8 cellular contexts compared by ENCODE assay signal in the genomic region with DNA sequence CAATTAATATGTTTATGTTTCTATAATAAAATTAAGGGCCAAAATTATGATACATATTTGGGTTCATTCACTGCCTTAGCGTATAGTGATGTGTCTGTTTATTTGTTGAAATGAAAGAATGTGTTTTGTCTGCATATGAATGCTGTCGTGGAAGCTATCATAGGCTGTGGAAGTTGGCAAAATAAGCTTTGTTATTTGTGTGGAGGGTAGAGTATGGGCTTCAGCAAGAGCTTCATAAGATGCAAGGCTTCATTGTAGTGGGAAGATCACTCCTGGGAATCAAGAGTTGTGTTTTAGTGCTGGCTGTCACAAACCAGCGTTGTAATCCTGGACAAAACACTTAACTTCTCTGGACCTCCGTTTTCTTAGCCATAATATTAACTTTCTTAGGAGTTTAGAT. TPM values are rescaled to one million over a fixed set of nuclear protein-coding genes. Genes with fewer than 3 reads are reported as not detected.
DNase-seq lines count a peak whose midpoint lies in the region; ATAC-seq and TF ChIP-seq lines count a peak whose summit lies in the region.

No MANE protein-coding gene starts in this region.

- peak overlapping the region; percentile 92 for H3K4me2 ChIP-seq in PC-3 (ENCODE audit: low read length)

- H3K9ac ChIP-seq in PC-3 (ENCODE audit: low read length): peak overlapping the region; percentile 82

- H3K4me3 ChIP-seq in PC-3 (ENCODE audit: low read length) (peak overlapping the region; percentile 89), epithelial cell of proximal tubule (ENCODE audit: low read depth, low read length) (peak overlapping the region; percentile 95)

- no peaks in the 10 kb centered on the region for H3F3A ChIP-seq in PC-3 (ENCODE audit: low read length, unreplicated experiment)

- intact Hi-C loops in PC-3 (cut with micrococcal nuclease): loop anchor here (5.0 kb wide), 1 partner anchor 153 kb away; a partner anchor contains a TSS

- H3K27ac ChIP-seq in PC-3 (ENCODE audit: low read length): 0 out of 2 replicates have a peak overlapping the region, but pooled peaks have one; percentile 5

- peaks cover 33% of the 10 kb centered on the region for H4K20me1 ChIP-seq in PC-3 (ENCODE audit: low read length)

- H3K9me2 ChIP-seq in PC-3 (replicated peaks; ENCODE audit: low read length): no peaks in the 10 kb centered on the region

- CTCF ChIA-PET in PC-3 (lab: Charles Lee): interaction anchor here (0.6 kb wide), 1 partner anchor 75 kb away, joined by 6 read pairs; no protein-coding TSS in a partner anchor

- TF ChIP-seq CTCF in PC-3 (conservative IDR thresholded peaks at IDR 0.05; ENCODE audit: low read depth, low read length) (no peak), epithelial cell of proximal tubule (conservative IDR thresholded peaks at IDR 0.05; ENCODE audit: low read depth, low read length) (no peak)

- peaks cover 20% of the 10 kb centered on the region for H3K4me1 ChIP-seq in PC-3 (ENCODE audit: insufficient read depth, low read length)

- H3K27me3 ChIP-seq in PC-3 (ENCODE audit: low read length): no peaks in the 10 kb centered on the region

- no TSS peak for BruUV-seq in PC-3 (replicated peaks; lab: Mats Ljungman, UMichigan)

- H3K79me2 ChIP-seq in PC-3 (ENCODE audit: low read length): peaks cover 68% of the 10 kb centered on the region

- H2AFZ ChIP-seq in PC-3 (ENCODE audit: low read length): no peak overlapping the region

- POLR2A ChIA-PET in PC-3 (lab: Charles Lee; ENCODE audit: unreplicated experiment): interaction anchor here (0.7 to 1.0 kb wide), 2 partner anchors 75 to 79 kb away, joined by 3 to 7 read pairs; no protein-coding TSS in a partner anchor

- peak; percentile 13 for DNase-seq in ELR (ENCODE audit: low read depth)
- no peak for DNase-seq in PC-3
- DNase-seq in epithelial cell of proximal tubule (ENCODE audit: low read depth): no peak
- peak; percentile 65 for DNase-seq in pons (ENCODE audit: low spot score)
- no peak for DNase-seq in activated effector memory CD4-positive, alpha-beta T cell treated with anti-CD3 and anti-CD28 coated beads, Interleukin-2, amount 50 U/mL, for 16 hours
- no peak for DNase-seq in epidermal melanocyte (ENCODE audit: insufficient read length, low spot score)
- DNase-seq in NCI-H748 (lab: John Stamatoyannopoulos, UW; ENCODE audit: unreplicated experiment): no peak

- no peak for ATAC-seq in PC-3
- no peak for ATAC-seq in HG02870 (IDR thresholded peaks at IDR 0.05; ENCODE audit: unreplicated experiment)

- H3K9me3 ChIP-seq in PC-3 (ENCODE audit: low read length): no peaks in the 10 kb centered on the region

- H3K36me3 ChIP-seq in PC-3 (ENCODE audit: low read depth, low read length): no peaks in the 10 kb centered on the region

RNA-seq across cellular contexts. Expression of a gene that starts 2.5 kb away (rescaled TPM):
- total RNA-seq in PC-3 (2014; rRNA removed): 17.3 and 20.2 TPM in 2 replicates
- total RNA-seq in epithelial cell of proximal tubule: 25.8 and 30.4 TPM in 2 replicates

RNA-seq across cellular contexts. Expression of a gene that starts 51.5 kb away (rescaled TPM):
- total RNA-seq in PC-3 (2014; rRNA removed) (20.0 and 33.5 TPM in 2 replicates), epithelial cell of proximal tubule (19.7 and 28.2 TPM in 2 replicates)

Comparison
In these comparisons a context has a peak if more than half of its experiments do, and no peak if none do; other contexts are left out.
1. DNase-seq: peak in ELR (single experiment) and pons (single experiment); none in PC-3 (single experiment), epithelial cell of proximal tubule (single experiment), activated effector memory CD4-positive, alpha-beta T cell treated with anti-CD3 and anti-CD28 coated beads, Interleukin-2, amount 50 U/mL, for 16 hours (single experiment), epidermal melanocyte (single experiment) and NCI-H748 (single experiment).